8 cellular contexts compared by ENCODE assay signal in genomic region chrX:48475774-48476577, GRCh38.
DNase-seq lines count a peak whose midpoint lies in the region; ATAC-seq lines count a peak whose summit lies in the region.

FTSJ1 (plus strand) TSS chrX:48476199; CDS start chrX:48478048, 1,849 bp downstream.

- peak; percentile 83 for ATAC-seq in GM19023 (IDR thresholded peaks at IDR 0.05; ENCODE audit: unreplicated experiment)
- peak; percentile 91 for ATAC-seq in HG03280 (IDR thresholded peaks at IDR 0.05; ENCODE audit: unreplicated experiment)
- peak; percentile 95 to 96 for ATAC-seq in activated CD4-positive, CD25-positive, alpha-beta regulatory T cell treated with anti-CD3 and anti-CD28 coated beads, Interleukin-2, amount 50 U/mL, for 24 hours

- DNase-seq in AG08396 (ENCODE audit: low spot score) (peak; percentile 83), NCI-H446 treated with DMSO at 0.1 percent for 48 hours (lab: John Stamatoyannopoulos, UW) (peak; percentile 88), cerebellar cortex (ENCODE audit: low spot score) (peak; percentile 94), islet precursor cell (peak; percentile 84)
- peak; percentile 71 to 79 (median 75) for DNase-seq in stimulated activated CD4-positive, alpha-beta T cell treated with anti-CD3 and anti-CD28 coated beads, Interleukin-12 subunit alpha, Interleukin-12 subunit beta, amount 100 ng/mL, for 48 hours (ENCODE audit: low read depth in 2 of 3, low spot score in 1 of 3)

Comparison
In these comparisons a context has a peak if more than half of its experiments do, and no peak if none do; other contexts are left out.
1. Peak in every context shown above with its lines: DNase-seq and ATAC-seq.